ENCODE assay signal across 8 cellular contexts in the genomic region with DNA sequence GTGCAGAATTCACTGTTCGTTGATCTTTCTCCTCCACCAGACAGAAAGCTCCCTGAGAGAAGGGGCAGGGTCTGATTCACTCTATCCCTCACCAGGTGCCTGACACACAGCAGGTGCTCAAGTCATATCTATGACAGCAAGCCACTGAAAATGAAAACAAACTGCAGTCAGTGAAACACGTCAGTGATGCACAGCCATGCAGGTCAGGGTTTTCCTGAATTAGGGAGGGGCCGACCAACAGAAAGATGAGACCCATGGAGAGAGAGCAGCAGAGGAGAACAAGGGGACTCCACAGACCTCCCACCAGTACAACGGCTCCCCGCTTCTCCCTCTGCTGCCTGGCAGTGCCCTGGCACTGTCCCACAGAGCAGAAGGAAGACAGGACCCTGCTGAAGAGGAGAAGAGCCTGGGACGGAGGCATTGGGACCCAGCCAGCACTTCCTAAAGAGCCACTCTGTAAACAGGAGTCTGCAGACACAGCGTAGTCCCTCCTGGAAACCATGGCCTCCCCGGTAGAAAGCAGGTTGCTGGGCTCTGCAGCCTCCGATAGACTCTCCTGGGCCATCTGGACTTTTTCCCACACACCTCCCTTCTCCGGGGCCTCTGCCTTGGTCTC. TPM values are rescaled to one million over a fixed set of nuclear protein-coding genes. Genes with fewer than 3 reads are reported as not detected.
A peak's percentile ranks its signal among the peaks of the same experiment; 100 is the strongest.
DNase-seq lines count a peak whose midpoint lies in the region; ATAC-seq and TF ChIP-seq lines count a peak whose summit lies in the region.

No MANE protein-coding gene starts in this region.

- H3K4me1 Mint-ChIP-seq in activated naive CD8-positive, alpha-beta T cell treated with anti-CD3 and anti-CD28 coated beads, Interleukin-2, amount 50 U/mL, for 24 hours = peaks cover 83% of the 10 kb centered on the region
- H3K4me1 Mint-ChIP-seq in natural killer cell = peaks cover 76 to 83% of the 10 kb centered on the region in 2 donors
- H3K4me1 Mint-ChIP-seq in stimulated activated naive CD8-positive, alpha-beta T cell treated with anti-CD3 and anti-CD28 coated beads, Interleukin-15, amount 100 ng/mL, for 72 hours = peaks cover 78% of the 10 kb centered on the region

- ATAC-seq in HG03159 (IDR thresholded peaks at IDR 0.05; ENCODE audit: unreplicated experiment) = peak; percentile 35
- ATAC-seq in activated naive CD8-positive, alpha-beta T cell treated with anti-CD3 and anti-CD28 coated beads, Interleukin-2, amount 50 U/mL, for 24 hours = no peak
- no peak for ATAC-seq in natural killer cell
- no peak for ATAC-seq in stimulated activated naive CD8-positive, alpha-beta T cell treated with anti-CD3 and anti-CD28 coated beads, Interleukin-15, amount 100 ng/mL, for 72 hours
- no peak for ATAC-seq in GM18873 (IDR thresholded peaks at IDR 0.05; ENCODE audit: low FRiP score, unreplicated experiment)

- no peak for TF ChIP-seq CTCF in natural killer cell (IDR thresholded peaks at IDR 0.05)

- H3K27ac Mint-ChIP-seq in activated naive CD8-positive, alpha-beta T cell treated with anti-CD3 and anti-CD28 coated beads, Interleukin-2, amount 50 U/mL, for 24 hours = peak overlapping the region; percentile 14
- peak overlapping the region; percentile 89 to 95 for H3K27ac Mint-ChIP-seq in natural killer cell
- H3K27ac Mint-ChIP-seq in stimulated activated naive CD8-positive, alpha-beta T cell treated with anti-CD3 and anti-CD28 coated beads, Interleukin-15, amount 100 ng/mL, for 72 hours = peak overlapping the region in 1 of 2 donors; percentile 27

- intact Hi-C loops in natural killer cell (cut with micrococcal nuclease) = no loop called here

- no peak overlapping the region for H3K4me3 Mint-ChIP-seq in activated naive CD8-positive, alpha-beta T cell treated with anti-CD3 and anti-CD28 coated beads, Interleukin-2, amount 50 U/mL, for 24 hours
- H3K4me3 Mint-ChIP-seq in natural killer cell = no peak overlapping the region
- H3K4me3 Mint-ChIP-seq in stimulated activated naive CD8-positive, alpha-beta T cell treated with anti-CD3 and anti-CD28 coated beads, Interleukin-15, amount 100 ng/mL, for 72 hours = no peak overlapping the region

- DNase-seq in DMS79 treated with DMSO at 0.1 percent for 48 hours (lab: John Stamatoyannopoulos, UW) (peak; percentile 49), natural killer cell (no peak), RKO (ENCODE audit: low spot score) (no peak), SIG-M5 treated with dmso at 0.1 percent for 504 hours (lab: John Stamatoyannopoulos, UW; ENCODE audit: unreplicated experiment) (no peak)
- DNase-seq in activated naive CD8-positive, alpha-beta T cell treated with anti-CD3 and anti-CD28 coated beads, Interleukin-2, amount 50 U/mL, for 24 hours = no peak
- DNase-seq in stimulated activated naive CD8-positive, alpha-beta T cell treated with anti-CD3 and anti-CD28 coated beads, Interleukin-15, amount 100 ng/mL, for 72 hours = no peak

- peaks cover 23% of the 10 kb centered on the region for H3K36me3 Mint-ChIP-seq in activated naive CD8-positive, alpha-beta T cell treated with anti-CD3 and anti-CD28 coated beads, Interleukin-2, amount 50 U/mL, for 24 hours (ENCODE audit: low read depth)
- peaks cover 7% of the 10 kb centered on the region for H3K36me3 Mint-ChIP-seq in natural killer cell

- H3K27me3 Mint-ChIP-seq in activated naive CD8-positive, alpha-beta T cell treated with anti-CD3 and anti-CD28 coated beads, Interleukin-2, amount 50 U/mL, for 24 hours = peaks cover 2% of the 10 kb centered on the region
- no peaks in the 10 kb centered on the region for H3K27me3 Mint-ChIP-seq in natural killer cell (ENCODE audit: low read depth in 2 of 2)
- peaks cover 7% of the 10 kb centered on the region for H3K27me3 Mint-ChIP-seq in stimulated activated naive CD8-positive, alpha-beta T cell treated with anti-CD3 and anti-CD28 coated beads, Interleukin-15, amount 100 ng/mL, for 72 hours

- H3K9me3 Mint-ChIP-seq in activated naive CD8-positive, alpha-beta T cell treated with anti-CD3 and anti-CD28 coated beads, Interleukin-2, amount 50 U/mL, for 24 hours = no peaks in the 10 kb centered on the region
- no peaks in the 10 kb centered on the region for H3K9me3 Mint-ChIP-seq in natural killer cell
- no peaks in the 10 kb centered on the region for H3K9me3 Mint-ChIP-seq in stimulated activated naive CD8-positive, alpha-beta T cell treated with anti-CD3 and anti-CD28 coated beads, Interleukin-15, amount 100 ng/mL, for 72 hours

RNA-seq across cellular contexts. Expression of a gene that starts 50.3 kb away (rescaled TPM):
- total RNA-seq in natural killer cell = 100 to 1,000 TPM in 2 of 3 donors, 10 to 100 TPM in 1; 77.4 to 172 (median 121) TPM
